In the genomic region with DNA sequence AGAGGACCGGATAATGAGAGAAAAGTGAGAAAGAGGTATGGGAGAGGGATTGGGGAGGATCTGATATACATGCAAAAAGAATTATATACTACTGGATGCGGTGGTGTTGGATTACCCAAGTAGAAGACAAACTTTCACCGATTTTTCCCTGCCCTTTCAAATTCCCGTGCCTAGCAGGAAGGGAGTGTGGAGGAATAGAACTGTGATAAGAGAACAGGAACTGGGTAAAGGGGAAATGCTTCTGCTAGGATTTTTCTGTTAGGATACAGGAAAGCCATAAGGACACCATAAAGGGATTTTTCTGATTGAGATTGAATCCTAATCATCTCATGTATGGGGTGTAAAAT, we compare ENCODE assay signal across 8 cellular contexts. TPM values are rescaled to one million over a fixed set of nuclear protein-coding genes. Genes with fewer than 3 reads are reported as not detected.
DNase-seq lines count a peak whose midpoint lies in the region; ATAC-seq, FAIRE-seq and TF ChIP-seq lines count a peak whose summit lies in the region.

No MANE protein-coding gene starts in this region.

- TF ChIP-seq CTCF in BE2C (IDR thresholded peaks at IDR 0.05; ENCODE audit: low read depth, low read length) = no peak
- no peak for TF ChIP-seq CTCF in endothelial cell (IDR thresholded peaks at IDR 0.05; ENCODE audit: unreplicated experiment)
- no peak for TF ChIP-seq CTCF in natural killer cell (IDR thresholded peaks at IDR 0.05)

- H3K27me3 ChIP-seq in BE2C = no peaks in the 10 kb centered on the region
- H3K27me3 ChIP-seq in GM23248 (replicated peaks; ENCODE audit: insufficient read depth) = no peaks in the 10 kb centered on the region

- DNase-seq in BE2C (no peak), GM23248 (peak; percentile 54), RCC 7860 (ENCODE audit: low spot score) (peak; percentile 17), endothelial cell (ENCODE audit: low spot score) (peak; percentile 9), natural killer cell (no peak), SKM-1 treated with dmso at 0.1 percent for 144 hours (lab: John Stamatoyannopoulos, UW; ENCODE audit: unreplicated experiment) (no peak), HTR-8/SVneo (ENCODE audit: insufficient read length, low spot score) (no peak), GM19240 (ENCODE audit: insufficient read length, low spot score) (no peak)

- H3K4me3 Mint-ChIP-seq in endothelial cell (ENCODE audit: unreplicated experiment) (peak overlapping the region; percentile 98), natural killer cell (peak overlapping the region; percentile 93)

- 0 out of 2 replicates have a peak, but pooled peaks cover 5% of the 10 kb centered on the region for H3K4me1 ChIP-seq in BE2C
- peaks cover 24% of the 10 kb centered on the region for H3K4me1 ChIP-seq in GM23248 (ENCODE audit: insufficient read depth)

- H3K36me3 ChIP-seq in BE2C (no peaks in the 10 kb centered on the region), GM23248 (ENCODE audit: low read depth) (no peaks in the 10 kb centered on the region)

- peaks cover 23% of the 10 kb centered on the region for H3K4me1 Mint-ChIP-seq in endothelial cell (ENCODE audit: unreplicated experiment)
- peaks cover 25 to 27% of the 10 kb centered on the region in 2 donors for H3K4me1 Mint-ChIP-seq in natural killer cell

- peak in 1 of 3 donors; percentile 4 for ATAC-seq in natural killer cell

- FAIRE-seq in RCC 7860 (lab: Jason Lieb, UNC) (no peak), HTR-8/SVneo (lab: Jason Lieb, UNC) (no peak)

- H3K27me3 Mint-ChIP-seq in endothelial cell (ENCODE audit: unreplicated experiment) (peaks cover 6% of the 10 kb centered on the region), natural killer cell (ENCODE audit: low read depth in 2 of 2) (peaks cover 15 to 22% of the 10 kb centered on the region in 2 donors)

- H3K27ac ChIP-seq in GM23248 = peak overlapping the region; percentile 88

- H3K9me2 ChIP-seq in GM23248 (ENCODE audit: insufficient read depth) = no peaks in the 10 kb centered on the region

- intact Hi-C loops in natural killer cell (cut with micrococcal nuclease) = no loop called here

- 0 to 2% methylated on average over 4 of the region's 4 CpGs for WGBS in GM23248 (ENCODE audit: low coverage in 1 of 2, low lambda C conversion rate in 2 of 2, missing lambda C conversion rate in 2 of 2), 2 experiments

- peak overlapping the region; percentile 99 for H3K27ac Mint-ChIP-seq in endothelial cell (ENCODE audit: unreplicated experiment)
- H3K27ac Mint-ChIP-seq in natural killer cell = peak overlapping the region; percentile 87 to 94

- H2AFZ ChIP-seq in GM23248 = peak overlapping the region; percentile 95

- H3K79me2 ChIP-seq in GM23248 (ENCODE audit: insufficient read depth) = peaks cover 61% of the 10 kb centered on the region

- in situ Hi-C loops in GM23248 (cut with MboI) = no loop called here

- H3K36me3 Mint-ChIP-seq in endothelial cell (ENCODE audit: low read depth, unreplicated experiment) = peaks cover 6% of the 10 kb centered on the region
- H3K36me3 Mint-ChIP-seq in natural killer cell = no peaks in the 10 kb centered on the region

- H3K9ac ChIP-seq in GM23248 = peak overlapping the region; percentile 94

- H3K4me2 ChIP-seq in GM23248 (ENCODE audit: unreplicated experiment) = peak overlapping the region; percentile 89

- peaks cover 34% of the 10 kb centered on the region for H3F3A ChIP-seq in GM23248 (ENCODE audit: insufficient read depth)

- no peaks in the 10 kb centered on the region for H4K20me1 ChIP-seq in GM23248 (ENCODE audit: insufficient read depth)

- H3K4me3 ChIP-seq in BE2C (ENCODE audit: low read depth, low read length) (peak overlapping the region; percentile 89), GM23248 (peak overlapping the region; percentile 98)

- H3K9me3 ChIP-seq in BE2C (no peaks in the 10 kb centered on the region), GM23248 (ENCODE audit: low read depth) (no peaks in the 10 kb centered on the region)

- no peaks in the 10 kb centered on the region for H3K9me3 Mint-ChIP-seq in endothelial cell (ENCODE audit: unreplicated experiment)
- H3K9me3 Mint-ChIP-seq in natural killer cell = no peaks in the 10 kb centered on the region

RNA-seq across cellular contexts. Expression of gene MTMR2, which starts 0.5 kb away (rescaled TPM):
- polyA plus RNA-seq in BE2C (2012; ENCODE audit: insufficient read depth, insufficient read length, low read depth) = 36.6 TPM
- 32.4 and 44.8 TPM in 2 replicates for total RNA-seq in GM23248 (2014; rRNA removed; shearing (Covaris generic))
- polyA plus RNA-seq in GM23248 (2016; fragmentation: Nextera tagmentation; extraction: Ambion mirVana) = 42.1 and 44.2 TPM in 2 replicates
- total RNA-seq in endothelial cell (ENCODE audit: unreplicated experiment) (65.0 TPM), natural killer cell (10 to 100 TPM; 21.7 to 22.5 (median 21.8) TPM)

Comparison
In these comparisons a context has a peak if more than half of its experiments do, and no peak if none do; other contexts are left out.
1. DNase-seq: peak in GM23248 (single experiment), RCC 7860 (single experiment) and endothelial cell (single experiment); none in BE2C (single experiment), natural killer cell (single experiment), SKM-1 treated with dmso at 0.1 percent for 144 hours (single experiment), HTR-8/SVneo (single experiment) and GM19240 (single experiment).